8 cellular contexts compared by ENCODE assay signal in the genomic region with DNA sequence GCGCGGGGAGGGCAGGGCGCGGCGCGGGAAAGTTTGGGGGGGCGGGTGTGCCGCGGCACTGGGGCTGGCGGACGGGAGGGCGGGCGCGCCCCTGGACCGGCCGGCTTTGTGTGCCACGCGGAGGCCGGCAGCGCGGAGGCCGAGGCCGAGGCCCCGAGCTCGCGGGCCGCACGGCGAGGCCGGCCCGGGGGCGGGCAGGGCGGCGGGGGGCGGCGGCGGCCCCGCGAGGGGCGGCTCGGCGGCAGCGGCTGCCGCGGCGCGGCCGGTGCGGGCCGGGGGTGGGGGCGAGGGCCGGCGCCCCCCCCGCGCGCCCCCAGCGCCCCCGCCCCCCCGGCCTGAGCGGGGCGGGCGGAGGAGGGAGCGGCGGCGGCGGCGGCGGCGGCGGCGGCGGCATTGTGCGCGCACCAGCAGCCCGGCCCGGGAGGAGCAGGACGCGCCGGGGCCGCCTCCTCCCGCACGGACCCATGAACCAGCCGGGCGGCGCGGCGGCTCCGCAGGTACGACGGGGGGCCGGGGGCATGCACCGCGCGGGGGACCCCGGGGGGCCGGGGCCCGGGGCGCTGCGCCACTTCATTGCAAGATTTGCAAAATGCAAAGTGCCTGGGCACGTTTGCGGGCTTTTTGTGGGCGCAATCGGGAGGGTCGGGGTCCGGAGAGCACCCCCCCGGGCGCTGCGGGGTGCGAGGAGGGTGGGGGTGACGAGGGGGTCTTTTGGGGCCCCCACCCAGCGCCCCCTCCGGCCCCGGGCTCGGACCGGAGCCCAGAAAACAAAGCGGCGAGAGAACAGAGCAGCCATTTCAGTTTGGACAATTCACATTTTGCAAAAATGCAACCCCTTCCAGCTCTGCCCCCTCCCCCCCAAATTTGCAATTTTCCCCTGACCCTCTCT. TPM values are rescaled to one million over a fixed set of nuclear protein-coding genes. Genes with fewer than 3 reads are reported as not detected.
DNase-seq lines count a peak whose midpoint lies in the region; ATAC-seq and TF ChIP-seq lines count a peak whose summit lies in the region.

A gene with protein sequence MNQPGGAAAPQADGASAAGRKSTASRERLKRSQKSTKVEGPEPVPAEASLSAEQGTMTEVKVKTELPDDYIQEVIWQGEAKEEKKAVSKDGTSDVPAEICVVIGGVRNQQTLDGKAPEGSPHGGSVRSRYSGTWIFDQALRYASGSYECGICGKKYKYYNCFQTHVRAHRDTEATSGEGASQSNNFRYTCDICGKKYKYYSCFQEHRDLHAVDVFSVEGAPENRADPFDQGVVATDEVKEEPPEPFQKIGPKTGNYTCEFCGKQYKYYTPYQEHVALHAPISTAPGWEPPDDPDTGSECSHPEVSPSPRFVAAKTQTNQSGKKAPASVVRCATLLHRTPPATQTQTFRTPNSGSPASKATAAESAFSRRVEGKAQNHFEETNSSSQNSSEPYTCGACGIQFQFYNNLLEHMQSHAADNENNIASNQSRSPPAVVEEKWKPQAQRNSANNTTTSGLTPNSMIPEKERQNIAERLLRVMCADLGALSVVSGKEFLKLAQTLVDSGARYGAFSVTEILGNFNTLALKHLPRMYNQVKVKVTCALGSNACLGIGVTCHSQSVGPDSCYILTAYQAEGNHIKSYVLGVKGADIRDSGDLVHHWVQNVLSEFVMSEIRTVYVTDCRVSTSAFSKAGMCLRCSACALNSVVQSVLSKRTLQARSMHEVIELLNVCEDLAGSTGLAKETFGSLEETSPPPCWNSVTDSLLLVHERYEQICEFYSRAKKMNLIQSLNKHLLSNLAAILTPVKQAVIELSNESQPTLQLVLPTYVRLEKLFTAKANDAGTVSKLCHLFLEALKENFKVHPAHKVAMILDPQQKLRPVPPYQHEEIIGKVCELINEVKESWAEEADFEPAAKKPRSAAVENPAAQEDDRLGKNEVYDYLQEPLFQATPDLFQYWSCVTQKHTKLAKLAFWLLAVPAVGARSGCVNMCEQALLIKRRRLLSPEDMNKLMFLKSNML (plus strand): TSS at position 393 of the 889 bp plus-strand sequence. CDS start 72 bp downstream, at position 465.

- peak within 1 kb of the TSS; percentile 75 for H3K27ac ChIP-seq in left ventricle myocardium inferior (replicated peaks)
- H3K27ac ChIP-seq in trophoblast cell (ENCODE audit: low read depth, low read length) = no peak within 1 kb of the TSS

- peak within 1 kb of the TSS; percentile 96 for H2AFZ ChIP-seq in trophoblast cell (ENCODE audit: insufficient read depth, low read length, poor library complexity)

- no peak within 1 kb of the TSS for H3K18ac ChIP-seq in trophoblast cell (ENCODE audit: low read length)

- TF ChIP-seq CTCF in GM13976 (IDR thresholded peaks at IDR 0.05; ENCODE audit: borderline replicate concordance, control extremely low read depth, extremely low read depth, insufficient read depth, missing control alignments) (no peak), left ventricle myocardium inferior (IDR thresholded peaks at IDR 0.05; ENCODE audit: borderline replicate concordance) (no peak)

- H3K4me1 Mint-ChIP-seq in activated naive CD8-positive, alpha-beta T cell treated with anti-CD3 and anti-CD28 coated beads for 36 hours = peaks cover 5% of the 10 kb centered on the region

- H2BK120ac ChIP-seq in trophoblast cell (ENCODE audit: insufficient read depth, low read length, poor library complexity) = peak within 1 kb of the TSS; percentile 76

- H3K9me3 ChIP-seq in left ventricle myocardium inferior (replicated peaks) (no peaks in the 10 kb centered on the region), trophoblast cell (ENCODE audit: insufficient read depth, low read depth, low read length) (no peaks in the 10 kb centered on the region)

- peak within 1 kb of the TSS; percentile 74 for H3K14ac ChIP-seq in trophoblast cell (ENCODE audit: low read length)

- peaks cover 3% of the 10 kb centered on the region for H3K27me3 ChIP-seq in left ventricle myocardium inferior (ENCODE audit: low read depth)
- H3K27me3 ChIP-seq in trophoblast cell (ENCODE audit: insufficient read depth, low read length) = no peaks in the 10 kb centered on the region

- H3K79me1 ChIP-seq in trophoblast cell (ENCODE audit: low read length) = no peaks in the 10 kb centered on the region

- H4K8ac ChIP-seq in trophoblast cell (ENCODE audit: low read depth, low read length) = peak within 1 kb of the TSS; percentile 73

- ATAC-seq in GM18870 (IDR thresholded peaks at IDR 0.05; ENCODE audit: unreplicated experiment) = no peak
- ATAC-seq in GM21786 (IDR thresholded peaks at IDR 0.05; ENCODE audit: unreplicated experiment) = no peak

- H3K9me3 Mint-ChIP-seq in activated naive CD8-positive, alpha-beta T cell treated with anti-CD3 and anti-CD28 coated beads for 36 hours = no peaks in the 10 kb centered on the region

- H3K4me1 ChIP-seq in left ventricle myocardium inferior (peaks cover 24% of the 10 kb centered on the region), trophoblast cell (ENCODE audit: control insufficient read depth in 1 of 2, insufficient read depth in 2 of 2, low read length in 2 of 2) (no peaks in the 10 kb centered on the region)

- no peaks in the 10 kb centered on the region for H3K36me3 Mint-ChIP-seq in activated naive CD8-positive, alpha-beta T cell treated with anti-CD3 and anti-CD28 coated beads for 36 hours

- no peak within 1 kb of the TSS for H3K27ac Mint-ChIP-seq in activated naive CD8-positive, alpha-beta T cell treated with anti-CD3 and anti-CD28 coated beads for 36 hours

- no peak within 1 kb of the TSS for H2AK5ac ChIP-seq in trophoblast cell (ENCODE audit: low read length)

- intact Hi-C loops in left ventricle myocardium inferior (cut with micrococcal nuclease) = no loop called here

- no peak within 1 kb of the TSS for H4K12ac ChIP-seq in trophoblast cell (ENCODE audit: low read depth, low read length)

- WGBS in trophoblast cell (ENCODE audit: extremely low coverage, insufficient coverage, insufficient read length) = no CpG with 5 or more reads among the region's 117 CpGs

- peak within 1 kb of the TSS; percentile 40 for H2BK5ac ChIP-seq in trophoblast cell (ENCODE audit: low read depth, low read length, poor library complexity)

- H3K9ac ChIP-seq in trophoblast cell (ENCODE audit: low read length) = peak within 1 kb of the TSS; percentile 95

- H3K23ac ChIP-seq in trophoblast cell (ENCODE audit: low read length) = no peak within 1 kb of the TSS

- in situ Hi-C loops in GM13976 (cut with MboI; ENCODE audit: low sequenced_read_pairs, unreplicated experiment) = no loop called here

- peak within 1 kb of the TSS; percentile 92 for H3K4me3 ChIP-seq in left ventricle myocardium inferior
- H3K4me3 ChIP-seq in trophoblast cell (ENCODE audit: low read depth, low read length) = peak within 1 kb of the TSS; percentile 78

- H3K79me2 ChIP-seq in trophoblast cell (ENCODE audit: control insufficient read depth, insufficient read depth, low read length, poor library complexity) = peaks cover 2% of the 10 kb centered on the region

- H3K36me3 ChIP-seq in left ventricle myocardium inferior (no peaks in the 10 kb centered on the region), trophoblast cell (ENCODE audit: control insufficient read depth in 1 of 2, insufficient read depth in 2 of 2, low read length in 2 of 2) (no peaks in the 10 kb centered on the region)

- DNase-seq in AG08396 (ENCODE audit: low spot score) (peak; percentile 80), GM13976 (ENCODE audit: low spot score) (peak; percentile 70), NCI-H1105 treated with DMSO at 0.1 percent for 48 hours (lab: John Stamatoyannopoulos, UW) (peak; percentile 16), left ventricle myocardium inferior (peak; percentile 31), trophoblast cell (peak; percentile 27 to 50)
- peak; percentile 40 for DNase-seq in activated naive CD8-positive, alpha-beta T cell treated with anti-CD3 and anti-CD28 coated beads for 36 hours

- peak within 1 kb of the TSS; percentile 90 for H3K4me3 Mint-ChIP-seq in activated naive CD8-positive, alpha-beta T cell treated with anti-CD3 and anti-CD28 coated beads for 36 hours

- H3K4me2 ChIP-seq in trophoblast cell (ENCODE audit: low read length) = peak within 1 kb of the TSS; percentile 78

- H3K27me3 Mint-ChIP-seq in activated naive CD8-positive, alpha-beta T cell treated with anti-CD3 and anti-CD28 coated beads for 36 hours = peaks cover 20% of the 10 kb centered on the region

- H2BK12ac ChIP-seq in trophoblast cell (ENCODE audit: low read length) = no peak within 1 kb of the TSS

- peak within 1 kb of the TSS; percentile 87 for H4K91ac ChIP-seq in trophoblast cell (ENCODE audit: low read depth, low read length)

- H3K4ac ChIP-seq in trophoblast cell (ENCODE audit: low read depth, low read length) = no peak within 1 kb of the TSS

RNA-seq across cellular contexts. Expression of the gene that starts here (rescaled TPM):
- under 1 TPM; 0.27 to 0.70 TPM for total RNA-seq in activated naive CD8-positive, alpha-beta T cell treated with anti-CD3 and anti-CD28 coated beads for 36 hours
- 1.9 TPM for total RNA-seq in left ventricle myocardium inferior
- 7.8 and 8.5 TPM in 2 replicates for polyA plus RNA-seq in trophoblast cell (2013)

Comparison
In these comparisons a context has a peak if more than half of its experiments do, and no peak if none do; other contexts are left out.
1. Peak in DNase-seq in activated naive CD8-positive, alpha-beta T cell treated with anti-CD3 and anti-CD28 coated beads for 36 hours; RNA of the gene not detected or under 1 TPM.
2. DNase-seq: peak in every context shown above with its lines; median percentile 80 in AG08396; 70 in GM13976; 40 in activated naive CD8-positive, alpha-beta T cell treated with anti-CD3 and anti-CD28 coated beads for 36 hours; 38 in trophoblast cell; 31 in left ventricle myocardium inferior; 16 in NCI-H1105 treated with DMSO at 0.1 percent for 48 hours.